12 cellular contexts compared by ENCODE assay signal in the genomic region with DNA sequence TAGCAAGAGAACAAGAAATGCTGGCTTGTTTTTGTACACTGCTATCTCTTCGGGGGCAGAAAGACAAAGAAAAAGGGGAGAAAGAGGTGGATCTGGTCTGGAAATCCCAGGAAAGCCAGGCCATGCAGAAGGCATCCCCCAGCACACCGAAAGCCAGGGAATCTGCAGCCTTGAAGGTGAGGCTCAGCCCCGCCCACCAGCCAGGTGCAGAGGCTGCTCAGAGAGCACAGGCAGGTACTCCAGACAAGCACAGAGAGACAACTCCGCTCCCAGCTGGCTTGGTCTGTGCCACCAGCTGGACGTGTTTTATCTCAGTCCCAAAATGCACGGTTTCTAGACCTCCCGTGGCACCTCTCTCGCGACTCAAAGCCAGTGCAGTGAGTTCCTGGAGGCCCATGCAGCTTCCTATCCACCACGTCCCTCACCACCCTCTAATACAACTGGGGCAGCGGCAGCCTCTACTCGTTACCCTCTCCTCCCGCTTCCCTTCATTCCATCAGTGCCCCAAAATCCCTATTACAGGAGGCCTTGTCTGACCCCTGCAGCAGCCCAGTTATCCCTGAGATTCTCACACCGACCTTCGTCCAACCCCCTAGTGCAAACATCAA.
DNase-seq lines count a peak whose midpoint lies in the region; ATAC-seq and TF ChIP-seq lines count a peak whose summit lies in the region.
"Had no signal": no experiment of that assay in that cellular context is flagged by ENCODE, and none has a peak within 500 bp of the region (broad histone marks: within the 10 kb centered on the region; RNA-seq: fewer than 3 reads in every experiment).

No MANE protein-coding gene starts in this region.

- H3K27ac ChIP-seq in right atrium auricular region (peak overlapping the region in 1 of 2 donors; percentile 35), stomach (peak overlapping the region in 4 of 5 donors; percentile 33 to 72 (median 52)), ovary (no peak overlapping the region), lower lobe of right lung (no peak overlapping the region)

- TF ChIP-seq EP300 in stomach (IDR thresholded peaks at IDR 0.05) (no peak), ovary (IDR thresholded peaks at IDR 0.05) (no peak)

- TF ChIP-seq CTCF in right atrium auricular region (IDR thresholded peaks at IDR 0.05) (no peak), stomach (IDR thresholded peaks at IDR 0.05) (no peak), ovary (IDR thresholded peaks at IDR 0.05) (no peak), lower lobe of right lung (IDR thresholded peaks at IDR 0.05) (no peak)

- TF ChIP-seq POLR2A in stomach (IDR thresholded peaks at IDR 0.05) (no peak), ovary (IDR thresholded peaks at IDR 0.05) (no peak)

- intact Hi-C loops in stomach (cut with DNase I; ENCODE audit: low total_unique reads) = no loop called here
- intact Hi-C loops in ovary (cut with DNase I) = loop anchor here in 1 of 4 donors (10.0 kb wide), 1 partner anchor 57 kb away; no protein-coding TSS in a partner anchor
- intact Hi-C loops in lower lobe of right lung (cut with DNase I) = no loop called here

- 65 to 80% (median 66%) methylated on average over 15 of the region's 15 CpGs for WGBS in stomach, 5 donors
- WGBS in ovary, 3 donors = 76 to 86% (median 86%) methylated on average over 15 of the region's 15 CpGs

- DNase-seq in H7 (peak; percentile 76), NCI-H345 (lab: John Stamatoyannopoulos, UW) (peak; percentile 79), right atrium auricular region (ENCODE audit: low spot score) (peak; percentile 48), stomach (no peak), germinal center (ENCODE audit: low spot score) (no peak), ovary (no peak), lower lobe of right lung (no peak)
- DNase-seq: activated CD4-positive, alpha-beta T cell treated with anti-CD3 and anti-CD28 coated beads for 48 hours; NCI-H1694 treated with DMSO at 0.1 percent for 48 hours; PC-3; stimulated activated naive CD8-positive, alpha-beta T cell treated with anti-CD3 and anti-CD28 coated beads, Interleukin-15, amount 100 ng/mL, for 72 hours; T-helper 1 cell had no signal

- H3K4me3 ChIP-seq in H7 (ENCODE audit: insufficient read depth, low read depth, low read length) (no peak overlapping the region), right atrium auricular region (no peak overlapping the region), stomach (no peak overlapping the region), ovary (no peak overlapping the region), lower lobe of right lung (no peak overlapping the region)

- H3K36me3 ChIP-seq in H7 (replicated peaks; ENCODE audit: control insufficient read depth, insufficient read depth, low read length) = no peaks in the 10 kb centered on the region
- no peaks in the 10 kb centered on the region for H3K36me3 ChIP-seq in right atrium auricular region
- H3K36me3 ChIP-seq in stomach = no peaks in the 10 kb centered on the region
- H3K36me3 ChIP-seq in ovary = no peaks in the 10 kb centered on the region
- no peaks in the 10 kb centered on the region for H3K36me3 ChIP-seq in lower lobe of right lung

- H3K4me1 ChIP-seq in right atrium auricular region = peaks cover 0 to 18% of the 10 kb centered on the region in 2 donors
- peaks cover 0 to 33% (median 14%) of the 10 kb centered on the region in 4 donors for H3K4me1 ChIP-seq in stomach
- peaks cover 3% of the 10 kb centered on the region for H3K4me1 ChIP-seq in ovary (ENCODE audit: insufficient read depth)
- H3K4me1 ChIP-seq in lower lobe of right lung = peaks cover 10% of the 10 kb centered on the region

- no peak for ATAC-seq in lower lobe of right lung
- ATAC-seq: PC-3; stimulated activated naive CD8-positive, alpha-beta T cell treated with anti-CD3 and anti-CD28 coated beads, Interleukin-15, amount 100 ng/mL, for 72 hours had no signal

- H3K27me3 ChIP-seq in H7 (ENCODE audit: control insufficient read depth, insufficient read depth, low read length) = no peaks in the 10 kb centered on the region
- H3K27me3 ChIP-seq in right atrium auricular region = no peaks in the 10 kb centered on the region
- H3K27me3 ChIP-seq in stomach = no peaks in the 10 kb centered on the region
- H3K27me3 ChIP-seq in ovary = no peaks in the 10 kb centered on the region
- H3K27me3 ChIP-seq in lower lobe of right lung (ENCODE audit: low read depth) = no peaks in the 10 kb centered on the region

- H3K9me3 ChIP-seq in right atrium auricular region = no peaks in the 10 kb centered on the region
- H3K9me3 ChIP-seq in stomach = peaks cover 0 to 4% (median 0%) of the 10 kb centered on the region in 4 donors
- H3K9me3 ChIP-seq in ovary = no peaks in the 10 kb centered on the region
- no peaks in the 10 kb centered on the region for H3K9me3 ChIP-seq in lower lobe of right lung

Comparison
In these comparisons a context has a peak if more than half of its experiments do, and no peak if none do; other contexts are left out.
1. DNase-seq: peak in H7 (single experiment), NCI-H345 (single experiment) and right atrium auricular region (single experiment); none in stomach (single experiment), germinal center (single experiment), ovary (0 of 5) and lower lobe of right lung (single experiment).
2. H3K27ac ChIP-seq: peak in stomach (4 of 5); none in ovary (0 of 2) and lower lobe of right lung (single experiment).